8 cellular contexts compared by ENCODE assay signal in the genomic region with DNA sequence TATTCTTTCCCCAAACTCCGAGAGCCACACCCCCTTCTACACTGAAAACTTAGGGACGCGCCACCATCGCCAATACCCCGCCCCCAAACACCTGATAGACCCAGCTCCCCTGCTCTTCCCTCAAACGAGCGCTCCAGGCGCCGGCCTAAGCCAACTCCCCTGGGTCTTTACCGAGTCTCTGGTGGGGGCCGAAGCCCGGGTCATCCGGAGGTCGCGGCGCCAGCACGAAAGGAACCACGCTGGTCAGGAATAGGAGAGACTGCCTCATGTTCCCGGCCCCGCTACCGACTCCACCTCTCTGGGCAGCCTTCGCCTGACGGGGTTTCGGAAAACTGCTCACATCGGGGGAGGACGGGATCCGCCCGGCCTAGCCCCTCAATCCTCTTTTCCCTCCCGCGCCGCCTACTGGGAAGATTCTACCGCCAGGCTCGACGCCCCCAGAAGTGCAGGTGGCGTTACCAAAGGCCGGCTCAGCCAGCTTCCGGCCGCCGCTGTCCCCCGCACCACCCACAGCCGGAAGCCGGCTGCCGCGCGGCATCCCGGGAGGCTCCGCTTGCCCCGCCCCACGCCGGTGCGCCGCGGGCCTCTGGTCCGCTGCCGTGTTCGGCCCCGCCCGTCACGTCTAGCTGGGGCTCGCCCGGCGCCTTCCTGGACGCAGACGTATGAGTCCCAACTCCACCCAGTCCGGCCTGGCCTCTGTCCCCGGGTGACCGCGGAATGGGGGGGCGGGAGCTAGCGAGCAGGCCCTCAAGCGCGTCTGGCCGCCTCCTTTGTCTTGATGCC. TPM values are rescaled to one million over a fixed set of nuclear protein-coding genes. Genes with fewer than 3 reads are reported as not detected.
DNase-seq lines count a peak whose midpoint lies in the region; TF ChIP-seq lines count a peak whose summit lies in the region.

ADAM17 (minus strand) TSS at position 493 of the 783 bp plus-strand sequence; CDS start at position 268, 225 bp downstream.

- H3K9ac ChIP-seq in neural cell (ENCODE audit: low read length): peak within 1 kb of the TSS; percentile 98

- no peaks in the 10 kb centered on the region for H3K36me3 ChIP-seq in neural cell (ENCODE audit: insufficient read depth, low read length)
- H3K36me3 ChIP-seq in stomach: no peaks in the 10 kb centered on the region

- H3F3A ChIP-seq in neural cell (ENCODE audit: insufficient read depth, low read length, poor library complexity, severe bottlenecking): no peaks in the 10 kb centered on the region

- no peaks in the 10 kb centered on the region for H4K20me1 ChIP-seq in neural cell (ENCODE audit: insufficient read depth)

- no peaks in the 10 kb centered on the region for H3K9me2 ChIP-seq in neural cell (ENCODE audit: insufficient read depth, low read length)

- H3K4me3 ChIP-seq in LNCaP clone FGC (ENCODE audit: low read depth, low read length) (peak within 1 kb of the TSS; percentile 97), fibroblast of the aortic adventitia (ENCODE audit: low read depth, low read length) (peak within 1 kb of the TSS; percentile 98), neural cell (ENCODE audit: low read length) (peak within 1 kb of the TSS; percentile 97), stomach (peak within 1 kb of the TSS; percentile 77 to 93 (median 78))

- TF ChIP-seq POLR2A in Raji (IDR thresholded peaks at IDR 0.05; ENCODE audit: insufficient read depth, low read depth, low read length): peak; percentile 90
- TF ChIP-seq POLR2A in stomach (IDR thresholded peaks at IDR 0.05): peak in 2 of 4 donors; percentile 67 to 91

- H3K79me2 ChIP-seq in neural cell (replicated peaks; ENCODE audit: insufficient read depth, low read length): peaks cover 51% of the 10 kb centered on the region

- H3K4me1 ChIP-seq in stomach: peaks cover 38 to 63% (median 52%) of the 10 kb centered on the region in 4 donors

- peak; percentile 56 for TF ChIP-seq RAD21 in neural cell (conservative IDR thresholded peaks at IDR 0.05)

- DNase-seq in ELR (ENCODE audit: low read depth) (peak; percentile 96), H4 (ENCODE audit: low spot score) (peak; percentile 88), LNCaP clone FGC (ENCODE audit: low read depth) (peak; percentile 88), fibroblast of the aortic adventitia (ENCODE audit: low read depth) (peak; percentile 95), stomach (peak; percentile 97)
- DNase-seq in activated effector memory CD4-positive, alpha-beta T cell treated with Interleukin-2 at 50 U/mL for 16 hours: peak; percentile 79

- TF ChIP-seq CTCF in LNCaP clone FGC (IDR thresholded peaks at IDR 0.05; ENCODE audit: control insufficient read depth, extremely low read depth, insufficient read depth): peak; percentile 63
- peak; percentile 62 for TF ChIP-seq CTCF in fibroblast of the aortic adventitia (IDR thresholded peaks at IDR 0.05; ENCODE audit: insufficient read depth, low read length)
- TF ChIP-seq CTCF in neural cell (IDR thresholded peaks at IDR 0.05; ENCODE audit: poor library complexity, severe bottlenecking): peak; percentile 70
- TF ChIP-seq CTCF in stomach (IDR thresholded peaks at IDR 0.05): peak in 3 of 7 experiments; percentile 67 to 73 (median 67)

- no peaks in the 10 kb centered on the region for H3K27me3 ChIP-seq in neural cell (ENCODE audit: insufficient read depth, low read depth, low read length)
- H3K27me3 ChIP-seq in stomach: no peaks in the 10 kb centered on the region

- H2AFZ ChIP-seq in neural cell (ENCODE audit: low read depth, low read length): peak within 1 kb of the TSS; percentile 94

- peak within 1 kb of the TSS; percentile 99 for H3K4me2 ChIP-seq in neural cell (ENCODE audit: low read length)

- intact Hi-C loops in stomach (cut with DNase I; ENCODE audit: low total_unique reads): no loop called here

- 0 to 1% (median 0%) methylated on average over 55 to 72 of the region's 73 CpGs for WGBS in stomach, 5 donors

- TF ChIP-seq EP300 in neural cell (conservative IDR thresholded peaks at IDR 0.05; ENCODE audit: poor library complexity, severe bottlenecking) (peak; percentile 47), stomach (IDR thresholded peaks at IDR 0.05) (peak; percentile 72)

- H3K9me3 ChIP-seq in neural cell (ENCODE audit: low read length): no peaks in the 10 kb centered on the region
- no peaks in the 10 kb centered on the region for H3K9me3 ChIP-seq in stomach

- H3K27ac ChIP-seq in neural cell (ENCODE audit: low read length): peak within 1 kb of the TSS; percentile 94
- H3K27ac ChIP-seq in stomach: peak within 1 kb of the TSS; percentile 97 to 99 (median 99)

TF ChIP-seq in neural cell, 6 proteins besides CTCF, POLR2A, EP300 and RAD21:
- TF ChIP-seq MXI1 (conservative IDR thresholded peaks at IDR 0.05; ENCODE audit: poor library complexity, severe bottlenecking) (peak; percentile 84), TAF1 (IDR thresholded peaks at IDR 0.05; ENCODE audit: low read depth) (peak; percentile 56), EZH2 (IDR thresholded peaks at IDR 0.05; ENCODE audit: borderline replicate concordance, insufficient read depth, low read length, poor library complexity, severe bottlenecking) (no peak), POLR2AphosphoS5 (IDR thresholded peaks at IDR 0.05) (peak; percentile 93), SMC3 (conservative IDR thresholded peaks at IDR 0.05; ENCODE audit: poor library complexity) (peak; percentile 68)
- TF ChIP-seq, protein P1, sequence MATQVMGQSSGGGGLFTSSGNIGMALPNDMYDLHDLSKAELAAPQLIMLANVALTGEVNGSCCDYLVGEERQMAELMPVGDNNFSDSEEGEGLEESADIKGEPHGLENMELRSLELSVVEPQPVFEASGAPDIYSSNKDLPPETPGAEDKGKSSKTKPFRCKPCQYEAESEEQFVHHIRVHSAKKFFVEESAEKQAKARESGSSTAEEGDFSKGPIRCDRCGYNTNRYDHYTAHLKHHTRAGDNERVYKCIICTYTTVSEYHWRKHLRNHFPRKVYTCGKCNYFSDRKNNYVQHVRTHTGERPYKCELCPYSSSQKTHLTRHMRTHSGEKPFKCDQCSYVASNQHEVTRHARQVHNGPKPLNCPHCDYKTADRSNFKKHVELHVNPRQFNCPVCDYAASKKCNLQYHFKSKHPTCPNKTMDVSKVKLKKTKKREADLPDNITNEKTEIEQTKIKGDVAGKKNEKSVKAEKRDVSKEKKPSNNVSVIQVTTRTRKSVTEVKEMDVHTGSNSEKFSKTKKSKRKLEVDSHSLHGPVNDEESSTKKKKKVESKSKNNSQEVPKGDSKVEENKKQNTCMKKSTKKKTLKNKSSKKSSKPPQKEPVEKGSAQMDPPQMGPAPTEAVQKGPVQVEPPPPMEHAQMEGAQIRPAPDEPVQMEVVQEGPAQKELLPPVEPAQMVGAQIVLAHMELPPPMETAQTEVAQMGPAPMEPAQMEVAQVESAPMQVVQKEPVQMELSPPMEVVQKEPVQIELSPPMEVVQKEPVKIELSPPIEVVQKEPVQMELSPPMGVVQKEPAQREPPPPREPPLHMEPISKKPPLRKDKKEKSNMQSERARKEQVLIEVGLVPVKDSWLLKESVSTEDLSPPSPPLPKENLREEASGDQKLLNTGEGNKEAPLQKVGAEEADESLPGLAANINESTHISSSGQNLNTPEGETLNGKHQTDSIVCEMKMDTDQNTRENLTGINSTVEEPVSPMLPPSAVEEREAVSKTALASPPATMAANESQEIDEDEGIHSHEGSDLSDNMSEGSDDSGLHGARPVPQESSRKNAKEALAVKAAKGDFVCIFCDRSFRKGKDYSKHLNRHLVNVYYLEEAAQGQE (IDR thresholded peaks at IDR 0.05; ENCODE audit: borderline replicate concordance): peak; percentile 83
TF ChIP-seq in neural cell: peak in this region for 5.

RNA-seq across cellular contexts. Expression of gene ADAM17, which starts in this region (rescaled TPM):
- 16.7 and 18.2 TPM in 2 replicates for total RNA-seq in H4 (2014; rRNA removed; shearing (Covaris generic))
- total RNA-seq in fibroblast of the aortic adventitia (ENCODE audit: low replicate concordance) (40.1 and 108 TPM in 2 replicates), stomach (10 to 100 TPM; 11.7 to 46.1 (median 24.1) TPM)
- polyA plus RNA-seq in neural cell (32.3 and 32.6 TPM in 2 replicates), stomach (1 to 10 TPM; 4.0 to 5.7 (median 5.5) TPM)
- polyA minus RNA-seq in neural cell: 37.3 and 44.3 TPM in 2 replicates

Comparison
In these comparisons a context has a peak if more than half of its experiments do, and no peak if none do; other contexts are left out.
1. Peak in every context shown above with its lines: DNase-seq, H3K4me3 ChIP-seq and H3K27ac ChIP-seq.